ENCODE assay signal across 16 cellular contexts in genomic region chr6:15877245-15877644, GRCh38.
"Had no signal": no experiment of that assay in that cellular context is flagged by ENCODE, and none has a peak within 500 bp of the region (broad histone marks: within the 10 kb centered on the region; RNA-seq: fewer than 3 reads in every experiment).

No MANE protein-coding gene starts in this region.

- H3K36me3 ChIP-seq: esophagus squamous epithelium, sigmoid colon, thyroid gland had no signal

- H3K4me3 ChIP-seq: esophagus squamous epithelium, sigmoid colon, thyroid gland had no signal

- DNase-seq: activated CD4-positive, alpha-beta T cell treated with anti-CD3 and anti-CD28 coated beads for 1 hour; activated CD8-positive, alpha-beta memory T cell treated with anti-CD3 and anti-CD28 coated beads for 24 hours; activated CD8-positive, alpha-beta memory T cell treated with anti-CD3 and anti-CD28 coated beads, Interleukin-2, amount 50 U/mL, for 48 hours; activated gamma-delta T cell treated with Interleukin-2 at 50 U/mL for 16 hours; dermis blood vessel endothelial cell; effector memory CD8-positive, alpha-beta T cell; esophagus squamous epithelium; midbrain; sigmoid colon; stimulated activated naive CD4-positive, alpha-beta T cell treated with Interleukin-2 at 50 U/mL for 16 hours; T-cell; thyroid gland had no signal

- H3K9me3 ChIP-seq: esophagus squamous epithelium, sigmoid colon, thyroid gland had no signal

- H3K27ac Mint-ChIP-seq: activated naive CD8-positive, alpha-beta T cell; nephron; T-cell had no signal

- H3K4me3 Mint-ChIP-seq: activated naive CD8-positive, alpha-beta T cell; activated T-helper 1 cell treated with anti-CD3 and anti-CD28 coated beads, Interleukin-12 subunit alpha, Interleukin-12 subunit beta, Interleukin-2, Interleukin-4 antibody, amounts not matched to agents 30 ng/mL and 10 ng/mL and 1 ng/mL, durations not matched to agents 14 hours and 24 hours and 36 hours; effector memory CD8-positive, alpha-beta T cell; nephron; T-cell had no signal

- H3K27me3 ChIP-seq: esophagus squamous epithelium, sigmoid colon, thyroid gland had no signal

- H3K27ac ChIP-seq: esophagus squamous epithelium, sigmoid colon, thyroid gland, VCaP had no signal

- H3K27me3 Mint-ChIP-seq: effector memory CD8-positive, alpha-beta T cell had no signal

- H3K36me3 Mint-ChIP-seq: activated naive CD8-positive, alpha-beta T cell; T-cell had no signal

- H3K9me3 Mint-ChIP-seq: effector memory CD8-positive, alpha-beta T cell; nephron; T-cell had no signal
